In the genomic region with DNA sequence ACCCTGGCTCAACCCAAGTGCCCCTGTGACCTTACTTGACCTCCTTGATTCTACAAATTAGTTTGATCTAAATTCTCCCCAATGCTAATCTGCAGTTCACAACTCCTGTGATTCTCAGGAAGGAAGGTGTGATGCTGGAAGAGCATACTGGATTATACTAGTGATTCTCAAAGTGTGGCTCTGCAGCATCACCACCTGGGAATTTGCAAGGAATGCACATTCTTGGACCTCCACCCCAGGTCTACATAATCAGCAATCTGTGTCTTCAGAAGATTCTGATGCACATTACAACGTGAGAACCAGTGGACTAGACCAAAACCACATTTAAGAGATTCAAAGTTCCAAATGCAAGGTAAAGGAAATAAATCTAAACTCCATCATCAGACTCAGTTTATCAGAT, we compare ENCODE assay signal across 24 cellular contexts.
DNase-seq lines count a peak whose midpoint lies in the region; ATAC-seq and TF ChIP-seq lines count a peak whose summit lies in the region.
"Had no signal": no experiment of that assay in that cellular context is flagged by ENCODE, and none has a peak within 500 bp of the region (broad histone marks: within the 10 kb centered on the region; RNA-seq: fewer than 3 reads in every experiment).

No MANE protein-coding gene starts in this region.

- H3K27ac ChIP-seq in GM23338 (ENCODE audit: low read depth): no peak overlapping the region
- no peak overlapping the region for H3K27ac ChIP-seq in foreskin keratinocyte
- H3K27ac ChIP-seq in neural progenitor cell: no peak overlapping the region
- H3K27ac ChIP-seq: BLaER1 treated with 17β-estradiol and CSF1 and Interleukin-3, amounts not matched to agents 10 nM and 100 nM; GM23248; HL-60 had no signal

- H4K20me1 ChIP-seq in GM23338 (replicated peaks; ENCODE audit: insufficient read depth): no peaks in the 10 kb centered on the region
- no peaks in the 10 kb centered on the region for H4K20me1 ChIP-seq in neural progenitor cell (ENCODE audit: low read depth)
- H4K20me1 ChIP-seq: BLaER1 treated with 17β-estradiol and CSF1 and Interleukin-3, amounts not matched to agents 10 nM and 100 nM had no signal

- H3K27ac Mint-ChIP-seq in GM23338 (peak overlapping the region; percentile 30), WTC11 (peak overlapping the region; percentile 64), neural progenitor cell (no peak overlapping the region)
- H3K27ac Mint-ChIP-seq: CD4-positive, alpha-beta T cell had no signal

- no peaks in the 10 kb centered on the region for H3K9me3 ChIP-seq in neural progenitor cell (ENCODE audit: low read depth)
- H3K9me3 ChIP-seq: BLaER1 treated with 17β-estradiol and CSF1 and Interleukin-3, amounts not matched to agents 10 nM and 100 nM had no signal

- POLR2A ChIA-PET in WTC11 (lab: Charles Lee): no interaction called here

- CTCF ChIA-PET in WTC11 (lab: Charles Lee): no interaction called here

- H3K4me3 ChIP-seq in GM23338 (no peak overlapping the region), neural progenitor cell (no peak overlapping the region)
- H3K4me3 ChIP-seq: BLaER1 treated with 17β-estradiol and CSF1 and Interleukin-3, amounts not matched to agents 10 nM and 100 nM; GM23248 had no signal

- H3K36me3 ChIP-seq in GM23338 (ENCODE audit: insufficient read depth) (no peaks in the 10 kb centered on the region), neural progenitor cell (peaks cover 4% of the 10 kb centered on the region)

- H3K27me3 Mint-ChIP-seq in GM23338 (ENCODE audit: insufficient read depth, low read depth, poor library complexity) (no peaks in the 10 kb centered on the region), WTC11 (ENCODE audit: low read depth) (no peaks in the 10 kb centered on the region), neural progenitor cell (ENCODE audit: insufficient read depth, low read depth) (no peaks in the 10 kb centered on the region)
- H3K27me3 Mint-ChIP-seq: CD4-positive, alpha-beta T cell had no signal

- peak; percentile 62 for ATAC-seq in GM23338
- peak; percentile 55 for ATAC-seq in WTC11
- ATAC-seq in foreskin keratinocyte: no peak
- ATAC-seq in HG03175 (IDR thresholded peaks at IDR 0.05; ENCODE audit: unreplicated experiment): no peak
- ATAC-seq: HCT116, PC-3, SK-N-SH treated with all-trans-retinoic acid at 6 μM for 48 hours had no signal

- H3K36me3 Mint-ChIP-seq in GM23338 (ENCODE audit: low read depth) (no peaks in the 10 kb centered on the region), WTC11 (no peaks in the 10 kb centered on the region), neural progenitor cell (peaks cover 3% of the 10 kb centered on the region)

- no peak overlapping the region for H3K9ac ChIP-seq in neural progenitor cell
- H3K9ac ChIP-seq: BLaER1 treated with 17β-estradiol and CSF1 and Interleukin-3, amounts not matched to agents 10 nM and 100 nM; GM23248 had no signal

- no peaks in the 10 kb centered on the region for H3K9me2 ChIP-seq in GM23338 (ENCODE audit: insufficient read depth)

- H3K79me2 ChIP-seq in GM23338 (replicated peaks; ENCODE audit: insufficient read depth) (no peaks in the 10 kb centered on the region), neural progenitor cell (ENCODE audit: low read depth) (no peaks in the 10 kb centered on the region)

- peak in 1 of 2 experiments; percentile 21; a peak in 1 of 4 replicates for TF ChIP-seq CTCF in GM23338 (conservative IDR thresholded peaks at IDR 0.05; ENCODE audit: low read depth in 2 of 2)
- no peak for TF ChIP-seq CTCF in WTC11 (IDR thresholded peaks at IDR 0.05)
- TF ChIP-seq CTCF in foreskin keratinocyte (conservative IDR thresholded peaks at IDR 0.05): peak; percentile 3
- TF ChIP-seq CTCF in neural progenitor cell (IDR thresholded peaks at IDR 0.05): no peak

- H3K4me3 Mint-ChIP-seq in GM23338 (no peak overlapping the region), WTC11 (no peak overlapping the region), neural progenitor cell (no peak overlapping the region)
- H3K4me3 Mint-ChIP-seq: CD4-positive, alpha-beta T cell had no signal

- peak; percentile 47 for DNase-seq in GM23338 (ENCODE audit: low spot score)
- DNase-seq in WTC11 (ENCODE audit: low spot score): no peak
- DNase-seq in foreskin keratinocyte: peak in 1 of 2 donors; percentile 8
- DNase-seq in neural progenitor cell (ENCODE audit: low spot score): peak; percentile 27
- DNase-seq in NCI-H2196 (lab: John Stamatoyannopoulos, UW; ENCODE audit: unreplicated experiment): no peak
- DNase-seq in ecto neural progenitor cell (ENCODE audit: low spot score): no peak
- no peak for DNase-seq in D341Med (ENCODE audit: low spot score)
- DNase-seq: AML-193; CD4-positive, alpha-beta T cell; DMS53; GM23248; NCI-H1092 treated with DMSO at 0.1 percent for 48 hours; NCI-H146; NCI-H1930; NCI-H2227 treated with DMSO at 0.1 percent for 48 hours; NCI-H510A; NCI-H69; NK-92 treated with Interleukin-12 subunit alpha and Interleukin-12 subunit beta, amount 100 ng/mL, for 24 hours; PC-3 had no signal

- H3F3A ChIP-seq in GM23338 (replicated peaks; ENCODE audit: low read depth) (no peaks in the 10 kb centered on the region), neural progenitor cell (ENCODE audit: low read depth) (no peaks in the 10 kb centered on the region)

- H3K4me2 ChIP-seq in GM23338: no peak overlapping the region
- H3K4me2 ChIP-seq in neural progenitor cell: no peak overlapping the region
- H3K4me2 ChIP-seq: BLaER1 treated with 17β-estradiol and CSF1 and Interleukin-3, amounts not matched to agents 10 nM and 100 nM had no signal

- H3K9me3 Mint-ChIP-seq in GM23338 (no peaks in the 10 kb centered on the region), WTC11 (no peaks in the 10 kb centered on the region), neural progenitor cell (no peaks in the 10 kb centered on the region)
- H3K9me3 Mint-ChIP-seq: CD4-positive, alpha-beta T cell had no signal

- H3K4me1 ChIP-seq in GM23338 (ENCODE audit: insufficient read depth): peaks cover 9% of the 10 kb centered on the region; the same call in 1 of the 2 replicates
- no peaks in the 10 kb centered on the region for H3K4me1 ChIP-seq in foreskin keratinocyte
- no peaks in the 10 kb centered on the region for H3K4me1 ChIP-seq in neural progenitor cell
- H3K4me1 ChIP-seq: BLaER1 treated with 17β-estradiol and CSF1 and Interleukin-3, amounts not matched to agents 10 nM and 100 nM had no signal

- H3K27me3 ChIP-seq in GM23338 (ENCODE audit: insufficient read depth) (no peaks in the 10 kb centered on the region), foreskin keratinocyte (no peaks in the 10 kb centered on the region), neural progenitor cell (no peaks in the 10 kb centered on the region)
- H3K27me3 ChIP-seq: BLaER1 treated with 17β-estradiol and CSF1 and Interleukin-3, amounts not matched to agents 10 nM and 100 nM had no signal

- no peak overlapping the region for H2AFZ ChIP-seq in GM23338
- H2AFZ ChIP-seq in neural progenitor cell (replicated peaks): no peak overlapping the region
- H2AFZ ChIP-seq: GM23248 had no signal

- H3K4me1 Mint-ChIP-seq in GM23338 (peaks cover 14% of the 10 kb centered on the region), WTC11 (peaks cover 27% of the 10 kb centered on the region), neural progenitor cell (no peaks in the 10 kb centered on the region)

TF ChIP-seq in GM23338, 12 proteins besides CTCF, POLR2A, EP300 and RAD21 (continues in another document):
- no peak for TF ChIP-seq EZH2phosphoT487 (IDR thresholded peaks at IDR 0.05; ENCODE audit: unreplicated experiment)

TF ChIP-seq in WTC11, 78 proteins besides CTCF, POLR2A, EP300 and RAD21:
- no peak for TF ChIP-seq FOXP1 (CRISPR knock-in tag; IDR thresholded peaks at IDR 0.05; ENCODE audit: borderline replicate concordance)
- TF ChIP-seq EMX1 (CRISPR knock-in tag; IDR thresholded peaks at IDR 0.05): no peak
- TF ChIP-seq ZNF232 (CRISPR knock-in tag; IDR thresholded peaks at IDR 0.05): no peak
- TF ChIP-seq, protein P1, sequence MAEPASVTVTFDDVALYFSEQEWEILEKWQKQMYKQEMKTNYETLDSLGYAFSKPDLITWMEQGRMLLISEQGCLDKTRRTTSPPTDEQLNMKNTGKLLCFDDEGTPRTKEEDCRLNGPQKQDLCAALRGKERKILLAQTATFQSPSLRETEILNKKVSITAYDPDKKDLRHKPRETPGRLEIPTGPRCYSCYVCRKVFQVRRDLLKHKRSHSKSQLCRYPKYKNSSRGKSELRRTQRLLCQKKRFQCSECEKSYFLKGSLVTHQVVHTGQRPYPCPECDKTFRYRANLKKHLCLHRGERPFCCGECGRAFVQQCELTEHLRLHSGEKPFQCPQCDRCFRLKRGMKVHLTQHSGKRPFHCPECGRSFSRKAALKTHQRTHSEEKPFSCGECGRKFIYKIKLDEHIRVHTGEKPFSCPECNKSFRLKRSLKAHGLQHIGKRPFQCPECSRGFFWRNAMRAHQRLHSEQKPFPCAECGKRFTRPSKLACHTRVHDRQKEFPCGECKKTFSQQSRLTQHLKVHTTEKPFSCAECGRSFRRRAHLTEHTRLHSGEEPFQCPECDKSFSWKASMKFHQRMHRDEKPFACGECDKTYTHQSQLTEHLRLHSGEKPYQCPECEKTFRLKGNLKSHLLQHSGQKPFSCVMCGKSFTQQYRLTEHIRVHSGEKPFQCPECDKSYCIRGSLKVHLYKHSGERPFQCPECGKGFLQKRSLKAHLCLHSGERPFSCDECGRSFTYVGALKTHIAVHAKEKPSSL (CRISPR knock-in tag; conservative IDR thresholded peaks at IDR 0.05): no peak
- no peak for TF ChIP-seq GABPB1 (CRISPR knock-in tag; IDR thresholded peaks at IDR 0.05)

Comparison
In these comparisons a context has a peak if more than half of its experiments do, and no peak if none do; other contexts are left out.
1. ATAC-seq: peak in GM23338 (single experiment) and WTC11 (single experiment); none in foreskin keratinocyte (single experiment) and HG03175 (single experiment).
2. DNase-seq: peak in GM23338 (single experiment) and neural progenitor cell (single experiment); none in WTC11 (single experiment), NCI-H2196 (single experiment), ecto neural progenitor cell (single experiment) and D341Med (single experiment).